Comparison of ENCODE assay signal across 8 cellular contexts in the genomic region with DNA sequence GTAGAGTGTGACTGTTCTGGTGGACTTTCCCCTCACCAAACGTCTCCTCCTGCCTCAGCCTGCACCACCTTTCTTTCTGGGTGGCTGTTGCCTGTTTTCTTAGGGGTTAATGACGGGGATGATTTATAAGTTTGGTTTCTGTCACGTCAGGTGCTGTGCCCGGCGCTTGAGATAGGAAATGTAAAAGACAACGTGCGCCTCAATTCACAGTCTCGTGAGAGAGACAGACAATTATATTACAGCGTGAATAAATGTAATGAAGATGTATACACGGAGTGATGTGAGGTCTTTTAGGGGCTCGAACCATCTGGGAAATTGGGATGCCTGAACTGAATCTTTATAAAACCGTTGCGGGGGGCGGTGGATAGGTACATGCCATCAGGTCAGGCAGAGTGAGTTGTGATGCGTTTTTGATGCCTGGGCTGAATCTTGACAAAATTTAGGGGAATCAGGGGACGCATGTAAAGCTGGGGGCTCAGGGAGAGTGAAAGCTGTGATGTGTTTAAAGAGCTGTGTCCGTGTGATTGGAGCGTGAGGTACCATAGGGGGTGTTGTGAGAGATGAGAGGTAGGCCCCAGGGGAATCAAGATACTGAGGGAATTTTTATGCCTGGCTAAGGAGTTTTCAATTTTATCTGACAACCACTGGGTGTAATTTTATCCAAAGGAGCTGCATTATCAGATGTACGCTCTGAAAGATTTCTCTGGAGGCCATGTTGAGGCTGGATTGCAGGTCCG. TPM values are rescaled to one million over a fixed set of nuclear protein-coding genes. Genes with fewer than 3 reads are reported as not detected.
DNase-seq lines count a peak whose midpoint lies in the region; ATAC-seq and TF ChIP-seq lines count a peak whose summit lies in the region.

No MANE protein-coding gene starts in this region.

- WGBS in ovary, 3 donors, result 2 to 3% (median 2%) methylated on average over 20 of the region's 20 CpGs

- H3K4me3 ChIP-seq in epithelial cell of esophagus (ENCODE audit: low read length) (peak overlapping the region; percentile 94), ovary (peak overlapping the region; percentile 45)

- intact Hi-C loops in ovary (cut with DNase I), result no loop called here

- no peak for TF ChIP-seq POLR2A in GM18505 (IDR thresholded peaks at IDR 0.05; ENCODE audit: borderline replicate concordance, extremely low read depth, insufficient read depth, insufficient read length)
- no peak for TF ChIP-seq POLR2A in ovary (IDR thresholded peaks at IDR 0.05)

- DNase-seq in Ammon's horn (ENCODE audit: low spot score), result peak; percentile 17
- DNase-seq in RKO (ENCODE audit: low spot score), result peak; percentile 38
- peak; percentile 13 for DNase-seq in epithelial cell of esophagus (ENCODE audit: low read depth)
- no peak for DNase-seq in ovary
- DNase-seq in NCI-H345 treated with DMSO at 0.1 percent for 48 hours (lab: John Stamatoyannopoulos, UW; ENCODE audit: unreplicated experiment), result no peak
- no peak for DNase-seq in epidermal melanocyte (ENCODE audit: insufficient read length, low spot score)

- no peaks in the 10 kb centered on the region for H3K36me3 ChIP-seq in ovary

- TF ChIP-seq EP300 in ovary (IDR thresholded peaks at IDR 0.05), result no peak

- H3K27me3 ChIP-seq in ovary, result no peaks in the 10 kb centered on the region

- H3K4me1 ChIP-seq in ovary (ENCODE audit: insufficient read depth), result no peaks in the 10 kb centered on the region

- H3K9me3 ChIP-seq in ovary, result no peaks in the 10 kb centered on the region

- peak overlapping the region; percentile 76 to 79 for H3K27ac ChIP-seq in ovary

- ATAC-seq in GM18505 (IDR thresholded peaks at IDR 0.05; ENCODE audit: unreplicated experiment) (peak; percentile 4), HG02970 (IDR thresholded peaks at IDR 0.05; ENCODE audit: low FRiP score, unreplicated experiment) (no peak)

- TF ChIP-seq CTCF in epithelial cell of esophagus (IDR thresholded peaks at IDR 0.05; ENCODE audit: insufficient read depth, low read depth, low read length, missing control alignments) (no peak), ovary (IDR thresholded peaks at IDR 0.05) (no peak)

RNA-seq across cellular contexts. Expression of gene TIPRL, which starts 0.8 kb away (rescaled TPM):
- total RNA-seq in ovary, result 10 to 100 TPM; 13.9 to 35.2 (median 25.6) TPM
- 10 to 100 TPM; 15.0 to 31.6 TPM for polyA plus RNA-seq in ovary

RNA-seq across cellular contexts. Expression of gene GPR161, which starts 42.8 kb away (rescaled TPM):
- total RNA-seq in ovary, result 10 to 100 TPM in 6 of 7 donors, 1 to 10 TPM in 1; 7.4 to 23.4 (median 19.1) TPM
- 10 to 100 TPM in 1 of 2 donors, 1 to 10 TPM in 1; 8.2 to 13.6 TPM for polyA plus RNA-seq in ovary

RNA-seq across cellular contexts. Expression of gene SFT2D2, which starts 46.2 kb away (rescaled TPM):
- 100 to 1,000 TPM in 1 of 7 donors, 10 to 100 TPM in 6; 27.8 to 102 (median 84.5) TPM for total RNA-seq in ovary
- polyA plus RNA-seq in ovary, result 10 to 100 TPM; 12.6 to 19.0 TPM

Comparison
In these comparisons a context has a peak if more than half of its experiments do, and no peak if none do; other contexts are left out.
1. DNase-seq: peak in Ammon's horn (single experiment), RKO (single experiment) and epithelial cell of esophagus (single experiment); none in ovary (0 of 5), NCI-H345 treated with DMSO at 0.1 percent for 48 hours (single experiment) and epidermal melanocyte (single experiment).